In genomic region chr2:196331143-196331542, GRCh38 we compare ENCODE assay signal across 11 cellular contexts.
DNase-seq lines count a peak whose midpoint lies in the region; ATAC-seq and TF ChIP-seq lines count a peak whose summit lies in the region.
"Had no signal": no experiment of that assay in that cellular context is flagged by ENCODE, and none has a peak within 500 bp of the region (broad histone marks: within the 10 kb centered on the region; RNA-seq: fewer than 3 reads in every experiment).

No MANE protein-coding gene starts in this region.

- in situ Hi-C loops in astrocyte of the spinal cord (cut with HindIII; ENCODE audit: low sequenced_read_pairs), result no loop called here

- ATAC-seq in GM21447 (IDR thresholded peaks at IDR 0.05; ENCODE audit: unreplicated experiment), result no peak

- H3K36me3 ChIP-seq in ACC112 (ENCODE audit: insufficient read depth, low read length), result no peaks in the 10 kb centered on the region

- peak overlapping the region; percentile 65; the same call in 1 of the 2 replicates for H3K27ac ChIP-seq in ACC112 (ENCODE audit: low read depth, low read length)

- H3K4me3 ChIP-seq in ACC112 (ENCODE audit: low read depth, low read length) (no peak overlapping the region), astrocyte of the spinal cord (ENCODE audit: low read depth, low read length) (no peak overlapping the region)

- no peaks in the 10 kb centered on the region for H3K4me1 Mint-ChIP-seq in activated CD4-positive, alpha-beta T cell treated with anti-CD3 and anti-CD28 coated beads, Interleukin-2, amount 10 ng/mL, durations not matched to agents 24 days and 14 days
- H3K4me1 Mint-ChIP-seq: central memory CD8-positive, alpha-beta T cell had no signal

- H3K4me3 Mint-ChIP-seq in activated CD4-positive, alpha-beta T cell treated with anti-CD3 and anti-CD28 coated beads, Interleukin-2, amount 10 ng/mL, durations not matched to agents 24 days and 14 days, result no peak overlapping the region
- H3K4me3 Mint-ChIP-seq: central memory CD8-positive, alpha-beta T cell had no signal

- H2AFZ ChIP-seq in ACC112 (ENCODE audit: low read length, unreplicated experiment), result peak overlapping the region; percentile 33

- no peaks in the 10 kb centered on the region for H3K36me3 Mint-ChIP-seq in activated CD4-positive, alpha-beta T cell treated with anti-CD3 and anti-CD28 coated beads, Interleukin-2, amount 10 ng/mL, durations not matched to agents 24 days and 14 days (ENCODE audit: low read depth)

- H3K79me2 ChIP-seq in ACC112 (ENCODE audit: control insufficient read depth, insufficient read depth, low read length, unreplicated experiment), result no peaks in the 10 kb centered on the region

- no peak overlapping the region for H3K27ac Mint-ChIP-seq in activated CD4-positive, alpha-beta T cell treated with anti-CD3 and anti-CD28 coated beads, Interleukin-2, amount 10 ng/mL, durations not matched to agents 24 days and 14 days

- peak; percentile 75 for DNase-seq in M059J (ENCODE audit: low read depth)
- peak; percentile 78 for DNase-seq in astrocyte of the spinal cord (ENCODE audit: low read depth, low spot score)
- peak; percentile 41 for DNase-seq in kidney tubule cell (ENCODE audit: low spot score)
- no peak for DNase-seq in activated CD4-positive, alpha-beta T cell treated with anti-CD3 and anti-CD28 coated beads, Interleukin-2, amount 10 ng/mL, durations not matched to agents 24 days and 14 days
- no peak for DNase-seq in hypothalamus (lab: John Stamatoyannopoulos, UW)
- DNase-seq in NCI-H2029 (lab: John Stamatoyannopoulos, UW), result no peak
- DNase-seq: activated CD8-positive, alpha-beta memory T cell treated with anti-CD3 and anti-CD28 coated beads for 24 hours; C1 segment of cervical spinal cord had no signal

- intact Hi-C loops in activated CD4-positive, alpha-beta T cell treated with anti-CD3 and anti-CD28 coated beads, Interleukin-2, amount 10 ng/mL, durations not matched to agents 24 days and 14 days (cut with micrococcal nuclease), result loop anchor here (10.0 kb wide), 1 partner anchor 676 kb away; the partner anchor contains the start of gene SLC39A10

- peaks cover 36% of the 10 kb centered on the region for H3K4me1 ChIP-seq in ACC112 (ENCODE audit: control insufficient read depth, insufficient read depth, low read length, unreplicated experiment)

- no peaks in the 10 kb centered on the region for H3K27me3 ChIP-seq in ACC112 (ENCODE audit: insufficient read depth, low read length)

- H3K27me3 Mint-ChIP-seq in activated CD4-positive, alpha-beta T cell treated with anti-CD3 and anti-CD28 coated beads, Interleukin-2, amount 10 ng/mL, durations not matched to agents 24 days and 14 days, result peaks cover 23% of the 10 kb centered on the region
- H3K27me3 Mint-ChIP-seq: central memory CD8-positive, alpha-beta T cell had no signal

- TF ChIP-seq CTCF in astrocyte of the spinal cord (IDR thresholded peaks at IDR 0.05; ENCODE audit: low read depth, low read length), result no peak

- no peaks in the 10 kb centered on the region for H3K9me3 Mint-ChIP-seq in activated CD4-positive, alpha-beta T cell treated with anti-CD3 and anti-CD28 coated beads, Interleukin-2, amount 10 ng/mL, durations not matched to agents 24 days and 14 days
- H3K9me3 Mint-ChIP-seq: central memory CD8-positive, alpha-beta T cell had no signal

Comparison
In these comparisons a context has a peak if more than half of its experiments do, and no peak if none do; other contexts are left out.
1. DNase-seq: peak in M059J (single experiment), astrocyte of the spinal cord (single experiment) and kidney tubule cell (single experiment); none in activated CD4-positive, alpha-beta T cell treated with anti-CD3 and anti-CD28 coated beads, Interleukin-2, amount 10 ng/mL, durations not matched to agents 24 days and 14 days (single experiment), hypothalamus (0 of 51) and NCI-H2029 (single experiment).